In genomic region chr11:130888790-130889189, GRCh38 we compare ENCODE assay signal across 19 cellular contexts. TPM values are rescaled to one million over a fixed set of nuclear protein-coding genes. Genes with fewer than 3 reads are reported as not detected.
A peak's percentile ranks its signal among the peaks of the same experiment; 100 is the strongest.
DNase-seq lines count a peak whose midpoint lies in the region; ATAC-seq, FAIRE-seq and TF ChIP-seq lines count a peak whose summit lies in the region.
"Had no signal": no experiment of that assay in that cellular context is flagged by ENCODE, and none has a peak within 500 bp of the region (broad histone marks: within the 10 kb centered on the region; RNA-seq: fewer than 3 reads in every experiment).

No MANE protein-coding gene starts in this region.

- H3K27ac ChIP-seq in angular gyrus (ENCODE audit: low read depth, low read length) (peak overlapping the region; percentile 64), lower lobe of right lung (no peak overlapping the region), upper lobe of right lung (no peak overlapping the region)

- TF ChIP-seq CTCF in lower lobe of right lung (IDR thresholded peaks at IDR 0.05) (no peak), upper lobe of right lung (IDR thresholded peaks at IDR 0.05) (no peak)

- no peak for TF ChIP-seq POLR2A in GM12891 (IDR thresholded peaks at IDR 0.05; ENCODE audit: low read depth, low read length)

- H3K4me3 ChIP-seq in lower lobe of right lung (no peak overlapping the region), upper lobe of right lung (no peak overlapping the region)

- H3K4me1 ChIP-seq in lower lobe of right lung: peaks cover 7% of the 10 kb centered on the region
- H3K4me1 ChIP-seq in upper lobe of right lung: peaks cover 9% of the 10 kb centered on the region
- H3K4me1 ChIP-seq: BE2C, Caco-2 had no signal

- no peak for DNase-seq in frontal cortex (ENCODE audit: low spot score in 2 of 2)
- DNase-seq in pons (ENCODE audit: low spot score): peak; percentile 78
- no peak for DNase-seq in lower lobe of right lung
- no peak for DNase-seq in GM12891 (ENCODE audit: insufficient read length, low spot score)
- DNase-seq in upper lobe of right lung: no peak
- DNase-seq: ACHN; BE2C; C1 segment of cervical spinal cord; Caco-2; CD4-positive, CD25-positive, alpha-beta regulatory T cell; CD8-positive, alpha-beta memory T cell; GDM1; H9 had no signal

- intact Hi-C loops in lower lobe of right lung (cut with DNase I) (no loop called here), upper lobe of right lung (cut with DNase I) (no loop called here)

- H3K9me3 ChIP-seq in lower lobe of right lung (no peaks in the 10 kb centered on the region), upper lobe of right lung (no peaks in the 10 kb centered on the region)
- H3K9me3 ChIP-seq: BE2C, Caco-2 had no signal

- FAIRE-seq in frontal cortex (lab: Jason Lieb, UNC) (peak; percentile 71), GM12891 (lab: Jason Lieb, UNC) (no peak)
- FAIRE-seq: A204.1, D721Med, H1, HepG2 had no signal

- H3K36me3 ChIP-seq in lower lobe of right lung (peaks cover 77% of the 10 kb centered on the region), upper lobe of right lung (peaks cover 47% of the 10 kb centered on the region)

- H3K27me3 ChIP-seq in lower lobe of right lung (ENCODE audit: low read depth) (no peaks in the 10 kb centered on the region), upper lobe of right lung (no peaks in the 10 kb centered on the region)
- H3K27me3 ChIP-seq: BE2C had no signal

- ATAC-seq in lower lobe of right lung (no peak), upper lobe of right lung (no peak), esophagus mucosa (no peak)
- ATAC-seq: HepG2 had no signal

TF ChIP-seq in GM12891, 5 proteins besides CTCF, POLR2A, EP300 and RAD21:
- TF ChIP-seq POLR2AphosphoS5 (IDR thresholded peaks at IDR 0.05; ENCODE audit: low read depth, low read length) (no peak), PAX5 (IDR thresholded peaks at IDR 0.05; ENCODE audit: insufficient read depth, low read length, severe bottlenecking) (no peak), SPI1 (IDR thresholded peaks at IDR 0.05; ENCODE audit: low read depth, low read length) (no peak), TAF1 (IDR thresholded peaks at IDR 0.05; ENCODE audit: low read depth, low read length) (no peak), POU2F2 (IDR thresholded peaks at IDR 0.05; ENCODE audit: low read depth, low read length) (no peak)

RNA-seq across cellular contexts. Expression of gene SNX19, which starts 27.5 kb away (rescaled TPM):
- total RNA-seq in frontal cortex (40.8 TPM), lower lobe of right lung (67.4 TPM), upper lobe of right lung (72.2 TPM), esophagus mucosa (27.2 TPM)
- polyA plus RNA-seq in GM12891 (2012; ENCODE audit: low read depth, missing spikeins): 13.7 TPM
